In genomic region chr2:178047391-178047790, GRCh38 we compare ENCODE assay signal across 8 cellular contexts.
"Had no signal": no experiment of that assay in that cellular context is flagged by ENCODE, and none has a peak within 500 bp of the region (broad histone marks: within the 10 kb centered on the region; RNA-seq: fewer than 3 reads in every experiment).

No MANE protein-coding gene starts in this region.

- DNase-seq: GDM1, GF-D8 had no signal

- H3K4me3 ChIP-seq: GM12878 had no signal

- ATAC-seq: GM12878 had no signal

- FAIRE-seq: G401.6, GM12878, GM12891, GM12892, GM18507, GM19239 had no signal
